Comparison of ENCODE assay signal across 3 cellular contexts in genomic region chr15:33988384-33988783, GRCh38.
TF ChIP-seq lines count a peak whose summit lies in the region.

No MANE protein-coding gene starts in this region.

TF ChIP-seq in IMR-90, 13 proteins besides CTCF, POLR2A, EP300 and RAD21:
- TF ChIP-seq ELK1 (IDR thresholded peaks at IDR 0.05; ENCODE audit: borderline replicate concordance, low read depth, low read length), result no peak
- TF ChIP-seq MXI1 (IDR thresholded peaks at IDR 0.05; ENCODE audit: borderline replicate concordance, low read depth, low read length), result no peak
- no peak for TF ChIP-seq RCOR1 (IDR thresholded peaks at IDR 0.05; ENCODE audit: insufficient replicate concordance, low read length)
- no peak for TF ChIP-seq SMC3 (IDR thresholded peaks at IDR 0.05; ENCODE audit: low read depth, low read length)
- no peak for TF ChIP-seq MAFK (IDR thresholded peaks at IDR 0.05; ENCODE audit: low read depth, low read length)
- TF ChIP-seq NFE2L2 (IDR thresholded peaks at IDR 0.05; ENCODE audit: low read depth, low read length), result no peak
- TF ChIP-seq CEBPB (IDR thresholded peaks at IDR 0.05; ENCODE audit: low read depth, low read length), result no peak
- TF ChIP-seq BHLHE40 (IDR thresholded peaks at IDR 0.05; ENCODE audit: low read depth, low read length), result no peak
- TF ChIP-seq FOS (IDR thresholded peaks at IDR 0.05; ENCODE audit: low read depth, low read length), result no peak
- TF ChIP-seq MAZ (IDR thresholded peaks at IDR 0.05; ENCODE audit: borderline replicate concordance, low read depth, low read length), result no peak
- no peak for TF ChIP-seq CHD1 (IDR thresholded peaks at IDR 0.05; ENCODE audit: low read depth, low read length)
- TF ChIP-seq RFX5 (IDR thresholded peaks at IDR 0.05; ENCODE audit: low read depth, low read length), result no peak
- no peak for TF ChIP-seq USF2 (IDR thresholded peaks at IDR 0.05; ENCODE audit: low read depth, low read length)

TF ChIP-seq in K562, 482 proteins besides CTCF, POLR2A, EP300 and RAD21:
- TF ChIP-seq ZNF766 (CRISPR knock-in tag; conservative IDR thresholded peaks at IDR 0.05), result no peak
- TF ChIP-seq SRF (CRISPR knock-in tag; IDR thresholded peaks at IDR 0.05), result no peak
- no peak for TF ChIP-seq PURB (CRISPR knock-in tag; IDR thresholded peaks at IDR 0.05; ENCODE audit: low read depth)
- TF ChIP-seq NEUROD1 (IDR thresholded peaks at IDR 0.05; ENCODE audit: borderline replicate concordance, low read depth, low read length, partially characterized antibody), result no peak
- TF ChIP-seq TFE3 (CRISPR knock-in tag; IDR thresholded peaks at IDR 0.05), result no peak
- TF ChIP-seq ARID3B (CRISPR knock-in tag; IDR thresholded peaks at IDR 0.05; ENCODE audit: borderline replicate concordance), result no peak
- no peak for TF ChIP-seq SMARCA4 (IDR thresholded peaks at IDR 0.05)
- TF ChIP-seq ZBTB5 (IDR thresholded peaks at IDR 0.05), result no peak
- TF ChIP-seq SMARCC2 (IDR thresholded peaks at IDR 0.05; ENCODE audit: low read depth), result no peak
- no peak for TF ChIP-seq BRF2 (IDR thresholded peaks at IDR 0.05; ENCODE audit: borderline replicate concordance, insufficient read depth, insufficient read length)
- TF ChIP-seq ELF2 (CRISPR knock-in tag; IDR thresholded peaks at IDR 0.05), result no peak

TF ChIP-seq in HepG2, 621 proteins besides CTCF, POLR2A, EP300 and RAD21:
- TF ChIP-seq FOXM1 (CRISPR knock-in tag; IDR thresholded peaks at IDR 0.05), result no peak
- TF ChIP-seq ZFY (CRISPR knock-in tag; IDR thresholded peaks at IDR 0.05), result no peak
- TF ChIP-seq POLR2G (IDR thresholded peaks at IDR 0.05; ENCODE audit: low read depth, low read length), result no peak
- TF ChIP-seq ARID5B (CRISPR knock-in tag; IDR thresholded peaks at IDR 0.05), result 0 out of 2 replicates have a peak, but pooled peaks have one; percentile 34
- no peak for TF ChIP-seq MEIS1 (CRISPR knock-in tag; IDR thresholded peaks at IDR 0.05; ENCODE audit: borderline replicate concordance)
- no peak for TF ChIP-seq RORA (CRISPR knock-in tag; IDR thresholded peaks at IDR 0.05)
- no peak for TF ChIP-seq ZNF607 (CRISPR knock-in tag; IDR thresholded peaks at IDR 0.05; ENCODE audit: borderline replicate concordance)
- no peak for TF ChIP-seq ZNF550 (CRISPR knock-in tag; IDR thresholded peaks at IDR 0.05; ENCODE audit: borderline replicate concordance)
- peak; percentile 66 for TF ChIP-seq NR2F6 (IDR thresholded peaks at IDR 0.05)
- peak; percentile 27; the same call in 1 of the 2 replicates for TF ChIP-seq NR2F6 (CRISPR knock-in tag; IDR thresholded peaks at IDR 0.05)
- peak in 1 of 2 experiments; percentile 15; a peak in 1 of 4 replicates for TF ChIP-seq NR2F1 (CRISPR knock-in tag; IDR thresholded peaks at IDR 0.05)
- TF ChIP-seq ZBTB33 (CRISPR knock-in tag; IDR thresholded peaks at IDR 0.05), result peak; percentile 91
- TF ChIP-seq HHEX (CRISPR knock-in tag; IDR thresholded peaks at IDR 0.05), result no peak
- no peak for TF ChIP-seq THAP8 (CRISPR knock-in tag; IDR thresholded peaks at IDR 0.05; ENCODE audit: borderline replicate concordance)
- TF ChIP-seq NCOA1 (CRISPR knock-in tag; IDR thresholded peaks at IDR 0.05), result no peak
- no peak for TF ChIP-seq ZNF589 (CRISPR knock-in tag; conservative IDR thresholded peaks at IDR 0.05)
